8 cellular contexts compared by ENCODE assay signal in genomic region chr6:1381397-1382330, GRCh38. TPM values are rescaled to one million over a fixed set of nuclear protein-coding genes. Genes with fewer than 3 reads are reported as not detected.
DNase-seq lines count a peak whose midpoint lies in the region; ATAC-seq, FAIRE-seq and TF ChIP-seq lines count a peak whose summit lies in the region.

No MANE protein-coding gene starts in this region.

- H3K23ac ChIP-seq in H1 (ENCODE audit: insufficient read length): no peak overlapping the region

- no peaks in the 10 kb centered on the region for H3K9me3 ChIP-seq in H1 (ENCODE audit: insufficient read depth in 2 of 2, low read depth in 1 of 2, low read length in 1 of 2)
- no peaks in the 10 kb centered on the region for H3K9me3 ChIP-seq in mucosa of rectum (ENCODE audit: control insufficient read depth in 2 of 2, low read length in 2 of 2)

- H4K91ac ChIP-seq in H1 (replicated peaks; ENCODE audit: insufficient read length, low read length): no peak overlapping the region

- peak; percentile 75 to 88 for TF ChIP-seq RAD21 in H1 (IDR thresholded peaks at IDR 0.05 in 1 of 2, conservative IDR thresholded peaks at IDR 0.05 in 1 of 2; ENCODE audit: low read depth in 2 of 2, low read length in 2 of 2)

- WGBS in H1 (ENCODE audit: extremely low coverage in 1 of 2, insufficient coverage in 1 of 2, insufficient read length in 1 of 2, insufficient replicate concordance in 2 of 2, low coverage in 1 of 2, low lambda C conversion rate in 2 of 2, missing lambda C conversion rate in 1 of 2), 2 experiments: 2% methylated on average over 26 of the region's 90 CpGs; no CpG with 5 or more reads in 1 of the 2 experiments

- H3K14ac ChIP-seq in H1 (ENCODE audit: insufficient read length): no peak overlapping the region

- H3K27ac Mint-ChIP-seq in stimulated activated naive CD8-positive, alpha-beta T cell treated with anti-CD3 and anti-CD28 coated beads, Interleukin-15, amount 100 ng/mL, for 72 hours: no peak overlapping the region

- peak overlapping the region in 1 of 2 donors; percentile 40 for H3K4me3 Mint-ChIP-seq in stimulated activated naive CD8-positive, alpha-beta T cell treated with anti-CD3 and anti-CD28 coated beads, Interleukin-15, amount 100 ng/mL, for 72 hours

- no peaks in the 10 kb centered on the region for H3K79me2 ChIP-seq in H1 (ENCODE audit: control insufficient read depth in 1 of 2, insufficient read depth in 2 of 2, low read length in 2 of 2)

- CTCF ChIA-PET in H1 (lab: Charles Lee; ENCODE audit: partially characterized antibody): interaction anchor here (0.7 to 2.1 kb wide), 19 partner anchors 9 to 583 kb away, joined by 3 to 13 read pairs (median 4); no protein-coding TSS in a partner anchor

- H3K27ac ChIP-seq in H1 (ENCODE audit: low read depth, low read length): no peak overlapping the region
- peak overlapping the region; percentile 80 to 82 for H3K27ac ChIP-seq in mucosa of rectum (ENCODE audit: low read depth in 2 of 2, low read length in 2 of 2)

- peaks cover 0 to 37% (median 17%) of the 10 kb centered on the region in 4 experiments; a peak in 5 of 7 replicates for H3K4me1 ChIP-seq in H1 (replicated peaks in 1 of 4; ENCODE audit: control insufficient read depth in 3 of 4, insufficient read depth in 4 of 4, low read length in 3 of 4)
- H3K4me1 ChIP-seq in mucosa of rectum (ENCODE audit: control insufficient read depth in 2 of 2, insufficient read depth in 2 of 2, low read length in 2 of 2): peaks cover 0 to 6% of the 10 kb centered on the region in 2 donors

- H2BK120ac ChIP-seq in H1 (replicated peaks; ENCODE audit: low read depth, low read length): no peak overlapping the region

- TF ChIP-seq CTCF in LNCaP clone FGC (IDR thresholded peaks at IDR 0.05; ENCODE audit: control insufficient read depth, extremely low read depth, insufficient read depth) (peak; percentile 82), H1 (IDR thresholded peaks at IDR 0.05; ENCODE audit: control extremely low read depth in 1 of 3, insufficient read depth in 1 of 3, low read depth in 1 of 3, low read length in 3 of 3) (peak in 2 of 3 experiments; percentile 73 to 78; a peak in 3 of 4 replicates)

- POLR2A ChIA-PET in H1 (lab: Charles Lee; ENCODE audit: partially characterized antibody): interaction anchor here (1.5 to 2.0 kb wide), 2 partner anchors 10 to 15 kb away, joined by 8 to 11 read pairs; no protein-coding TSS in a partner anchor

- H3K79me1 ChIP-seq in H1 (ENCODE audit: low read depth, low read length): no peaks in the 10 kb centered on the region

- peaks cover 97% of the 10 kb centered on the region for H3K27me3 Mint-ChIP-seq in stimulated activated naive CD8-positive, alpha-beta T cell treated with anti-CD3 and anti-CD28 coated beads, Interleukin-15, amount 100 ng/mL, for 72 hours

- H3K56ac ChIP-seq in H1 (replicated peaks; ENCODE audit: insufficient read length, low read depth, low read length): no peak overlapping the region

- no peak overlapping the region; the same call in 1 of the 2 replicates for H3K18ac ChIP-seq in H1 (ENCODE audit: extremely low read depth, low read length)

- FAIRE-seq in H1 (lab: Jason Lieb, UNC): no peak

- no peak overlapping the region for H2AK5ac ChIP-seq in H1 (ENCODE audit: low read depth, low read length)

- no peak overlapping the region for H4K5ac ChIP-seq in H1 (ENCODE audit: insufficient read length, low read depth, low read length)

- no peak overlapping the region for H2AFZ ChIP-seq in H1 (ENCODE audit: low read length)

- H4K20me1 ChIP-seq in H1 (replicated peaks in 1 of 2; ENCODE audit: control insufficient read depth in 1 of 2, insufficient read depth in 2 of 2, low read length in 2 of 2): peaks cover 16 to 32% of the 10 kb centered on the region in 2 experiments

- no peak overlapping the region for H2BK20ac ChIP-seq in H1 (ENCODE audit: low read length)

- peaks cover 62% of the 10 kb centered on the region for H3K4me1 Mint-ChIP-seq in stimulated activated naive CD8-positive, alpha-beta T cell treated with anti-CD3 and anti-CD28 coated beads, Interleukin-15, amount 100 ng/mL, for 72 hours

- no peak for TF ChIP-seq EP300 in H1 (IDR thresholded peaks at IDR 0.05; ENCODE audit: borderline replicate concordance in 1 of 2, low read depth in 2 of 2, low read length in 2 of 2)

- no peak overlapping the region for H2BK12ac ChIP-seq in H1 (ENCODE audit: low read depth, low read length)

- H2BK5ac ChIP-seq in H1 (ENCODE audit: low read depth, low read length): no peak overlapping the region

- peak; percentile 69 for DNase-seq in Daoy (ENCODE audit: low read depth)
- no peak for DNase-seq in LNCaP clone FGC (ENCODE audit: low read depth)
- peak; percentile 40 for DNase-seq in activated CD4-positive, alpha-beta T cell treated with anti-CD3 and anti-CD28 coated beads, Interleukin-2, amount 50 U/mL, for 4 hours
- DNase-seq in H1 (ENCODE audit: low read depth in 1 of 2, low spot score in 2 of 2): peak in 1 of 2 experiments; percentile 95
- peak; percentile 64 to 73 for DNase-seq in stimulated activated naive CD8-positive, alpha-beta T cell treated with anti-CD3 and anti-CD28 coated beads, Interleukin-15, amount 100 ng/mL, for 72 hours

- no peak overlapping the region for H2BK15ac ChIP-seq in H1 (ENCODE audit: low read length)

- H3K27me3 ChIP-seq in H1 (replicated peaks in 1 of 4; ENCODE audit: control insufficient read depth in 3 of 4, extremely low read depth in 1 of 4, insufficient read depth in 3 of 4, low read length in 3 of 4) (peaks cover 94 to 100% (median 98%) of the 10 kb centered on the region in 4 experiments), mucosa of rectum (ENCODE audit: control insufficient read depth in 2 of 2, insufficient read depth in 2 of 2, low read length in 2 of 2) (peaks cover 64 to 73% of the 10 kb centered on the region in 2 donors)

- peaks cover 6% of the 10 kb centered on the region; the same call in 1 of the 2 replicates for H3K23me2 ChIP-seq in H1 (ENCODE audit: low read depth, low read length)

- H3K4me3 ChIP-seq in LNCaP clone FGC (ENCODE audit: low read depth, low read length) (no peak overlapping the region), H1 (ENCODE audit: extremely low read depth in 1 of 4, insufficient read depth in 2 of 4, low read depth in 3 of 4, low read length in 4 of 4) (peak overlapping the region; percentile 1 to 63 (median 22); a peak in 4 of 8 replicates), mucosa of rectum (ENCODE audit: low read length in 2 of 2) (peak overlapping the region; percentile 20 to 39)

- no peak for TF ChIP-seq POLR2A in H1 (IDR thresholded peaks at IDR 0.05; ENCODE audit: control extremely low read depth in 1 of 2, low read depth in 2 of 2, low read length in 2 of 2)

- ATAC-seq in stimulated activated naive CD8-positive, alpha-beta T cell treated with anti-CD3 and anti-CD28 coated beads, Interleukin-15, amount 100 ng/mL, for 72 hours: peak; percentile 67
- ATAC-seq in GM18867 (IDR thresholded peaks at IDR 0.05; ENCODE audit: unreplicated experiment) (no peak), HG03097 (IDR thresholded peaks at IDR 0.05; ENCODE audit: low FRiP score, unreplicated experiment) (no peak)

- no peaks in the 10 kb centered on the region for H3K9me3 Mint-ChIP-seq in stimulated activated naive CD8-positive, alpha-beta T cell treated with anti-CD3 and anti-CD28 coated beads, Interleukin-15, amount 100 ng/mL, for 72 hours

- H3K4me2 ChIP-seq in H1 (ENCODE audit: insufficient read depth in 1 of 2, low read depth in 2 of 2, low read length in 2 of 2): peak overlapping the region; percentile 59 to 73; a peak in 3 of 4 replicates

- H3K36me3 ChIP-seq in H1 (ENCODE audit: control insufficient read depth in 2 of 4, insufficient read depth in 4 of 4, low read length in 3 of 4) (peaks cover 0 to 3% (median 0%) of the 10 kb centered on the region in 4 experiments; a peak in 1 of 8 replicates), mucosa of rectum (ENCODE audit: control insufficient read depth in 2 of 2, insufficient read depth in 2 of 2, low read length in 2 of 2) (no peaks in the 10 kb centered on the region)

- no peak overlapping the region for H3K9ac ChIP-seq in H1 (replicated peaks in 1 of 4; ENCODE audit: extremely low read depth in 1 of 4, low read depth in 3 of 4, low read length in 3 of 4)
- peak overlapping the region in 1 of 2 donors; percentile 59 for H3K9ac ChIP-seq in mucosa of rectum (ENCODE audit: low read depth in 1 of 2, low read length in 2 of 2)

- no peak overlapping the region; the same call in 1 of the 2 replicates for H4K8ac ChIP-seq in H1 (ENCODE audit: extremely low read depth, insufficient read depth, low read length)

- H3K4ac ChIP-seq in H1 (replicated peaks; ENCODE audit: insufficient read length, low read depth, low read length): no peak overlapping the region

TF ChIP-seq in H1, 55 proteins besides CTCF, POLR2A, EP300 and RAD21 (continues in another document):
- no peak for TF ChIP-seq RXRA (IDR thresholded peaks at IDR 0.05; ENCODE audit: insufficient read depth, low read depth, low read length)
- TF ChIP-seq SIRT6 (IDR thresholded peaks at IDR 0.05; ENCODE audit: low read length): no peak
- no peak for TF ChIP-seq JUND (IDR thresholded peaks at IDR 0.05; ENCODE audit: low read length)
- peak; percentile 64; the same call in 1 of the 2 replicates for TF ChIP-seq TCF12 (IDR thresholded peaks at IDR 0.05; ENCODE audit: low read depth, low read length)
- TF ChIP-seq KDM4A (IDR thresholded peaks at IDR 0.05; ENCODE audit: low read depth, low read length, severe bottlenecking): peak; percentile 89
- no peak for TF ChIP-seq EGR1 (IDR thresholded peaks at IDR 0.05; ENCODE audit: borderline replicate concordance, low read depth, low read length)
- peak; percentile 75 for TF ChIP-seq RNF2 (IDR thresholded peaks at IDR 0.05; ENCODE audit: borderline replicate concordance, low read depth, low read length, missing control alignments, poor library complexity, severe bottlenecking)
- TF ChIP-seq CTBP2 (IDR thresholded peaks at IDR 0.05; ENCODE audit: borderline replicate concordance, insufficient read depth, insufficient read length, low read length): peak; percentile 97

RNA-seq across cellular contexts. Expression of gene FOXF2, which starts 7.7 kb away (rescaled TPM):
- total RNA-seq in Daoy (2014; rRNA removed; shearing (Covaris generic)): 1.6 and 2.7 TPM in 2 replicates
- not detected in 2 replicates for total RNA-seq in H1 (2021; fragmentation: NEBNext Ultra II Directional; extraction: Animal tissue kit (Norgen Biotek cat#: 25700))
- 0.05 TPM in 2 replicates for polyA plus RNA-seq in H1 (2011; rRNA removed)
- polyA plus RNA-seq in H1 (2011; cell fraction: cytosol; rRNA removed): 0.08 TPM
- polyA plus RNA-seq in H1 (2011; cell fraction: nucleus; rRNA removed): not detected
- not detected in 4 replicates for polyA plus RNA-seq in H1 (2012, experiment 1 of 2)
- not detected for polyA plus RNA-seq in H1 (2012, experiment 2 of 2)
- 0.06 TPM for polyA plus RNA-seq in H1 (2013, experiment 1 of 2)
- polyA plus RNA-seq in H1 (2013, experiment 2 of 2): not detected
- polyA minus RNA-seq in H1 (2011; rRNA and poly(A)+ RNA removed): not detected in 2 replicates
- polyA minus RNA-seq in H1 (2011; cell fraction: cytosol; rRNA and poly(A)+ RNA removed): 0.81 TPM
- 0.30 TPM for polyA minus RNA-seq in H1 (2011; cell fraction: nucleus; rRNA and poly(A)+ RNA removed)
